19 cellular contexts compared by ENCODE assay signal in genomic region chr9:91606255-91606995, GRCh38.
"Had no signal": no experiment of that assay in that cellular context is flagged by ENCODE, and none has a peak within 500 bp of the region (broad histone marks: within the 10 kb centered on the region; RNA-seq: fewer than 3 reads in every experiment).

No MANE protein-coding gene starts in this region.

- H3K79me2 ChIP-seq: parathyroid adenoma had no signal

- H3K27me3 ChIP-seq: right atrium auricular region, suprapubic skin, vagina had no signal

- H3K9ac ChIP-seq: parathyroid adenoma had no signal

- H3K4me3 Mint-ChIP-seq: effector memory CD8-positive, alpha-beta T cell; memory B cell; naive B cell; nephron; stimulated activated naive B cell treated with anti-CD40 and anti-IgM and Interleukin-4, amounts not matched to agents 10 μg/mL and 1 μg/mL and 100 μg/mL, for 72 hours; stimulated activated naive CD8-positive, alpha-beta T cell treated with anti-CD3 and anti-CD28 coated beads, Interleukin-15, Interleukin-2, amounts not matched to agents 100 ng/mL and 50 ng/mL, for 24 hours had no signal

- H3K4me1 ChIP-seq: parathyroid adenoma, prostate gland, right atrium auricular region, suprapubic skin, vagina had no signal

- DNase-seq: cortex of kidney; effector memory CD8-positive, alpha-beta T cell; naive B cell; stimulated activated CD4-positive, alpha-beta T cell treated with anti-CD3 and anti-CD28 coated beads, Interleukin-2, amount 100 ng/mL, for 24 hours; stimulated activated naive B cell treated with anti-CD40 and anti-IgM and Interleukin-4, amounts not matched to agents 10 μg/mL and 1 μg/mL and 100 μg/mL, for 72 hours; trophoblast cell had no signal

- H3K36me3 Mint-ChIP-seq: naive B cell; stimulated activated naive B cell treated with anti-CD40 and anti-IgM and Interleukin-4, amounts not matched to agents 10 μg/mL and 1 μg/mL and 100 μg/mL, for 72 hours had no signal

- H3K9me3 ChIP-seq: prostate gland, right atrium auricular region, suprapubic skin, vagina had no signal

- FAIRE-seq: frontal cortex, keratinocyte had no signal

- H3K27ac Mint-ChIP-seq: effector memory CD8-positive, alpha-beta T cell; memory B cell; naive B cell; nephron; stimulated activated naive B cell treated with anti-CD40 and anti-IgM and Interleukin-4, amounts not matched to agents 10 μg/mL and 1 μg/mL and 100 μg/mL, for 72 hours; stimulated activated naive CD8-positive, alpha-beta T cell treated with anti-CD3 and anti-CD28 coated beads, Interleukin-15, Interleukin-2, amounts not matched to agents 100 ng/mL and 50 ng/mL, for 24 hours had no signal

- H3K9me3 Mint-ChIP-seq: effector memory CD8-positive, alpha-beta T cell; stimulated activated naive B cell treated with anti-CD40 and anti-IgM and Interleukin-4, amounts not matched to agents 10 μg/mL and 1 μg/mL and 100 μg/mL, for 72 hours; stimulated activated naive CD8-positive, alpha-beta T cell treated with anti-CD3 and anti-CD28 coated beads, Interleukin-15, Interleukin-2, amounts not matched to agents 100 ng/mL and 50 ng/mL, for 24 hours had no signal

- H3K27ac ChIP-seq: parathyroid adenoma, prostate gland, right atrium auricular region, suprapubic skin, vagina had no signal

- H3K4me3 ChIP-seq: lung, prostate gland, right atrium auricular region, suprapubic skin, vagina had no signal

- H3K4me1 Mint-ChIP-seq: memory B cell; naive B cell; stimulated activated naive B cell treated with anti-CD40 and anti-IgM and Interleukin-4, amounts not matched to agents 10 μg/mL and 1 μg/mL and 100 μg/mL, for 72 hours had no signal

- H2AFZ ChIP-seq: parathyroid adenoma had no signal

- ATAC-seq: effector memory CD8-positive, alpha-beta T cell; left lobe of liver; sciatic nerve; stimulated activated naive B cell treated with anti-CD40 and anti-IgM and Interleukin-4, amounts not matched to agents 10 μg/mL and 1 μg/mL and 100 μg/mL, for 72 hours had no signal

- H3K36me3 ChIP-seq: prostate gland, right atrium auricular region, suprapubic skin, vagina had no signal
